9 cellular contexts compared by ENCODE assay signal in the genomic region with DNA sequence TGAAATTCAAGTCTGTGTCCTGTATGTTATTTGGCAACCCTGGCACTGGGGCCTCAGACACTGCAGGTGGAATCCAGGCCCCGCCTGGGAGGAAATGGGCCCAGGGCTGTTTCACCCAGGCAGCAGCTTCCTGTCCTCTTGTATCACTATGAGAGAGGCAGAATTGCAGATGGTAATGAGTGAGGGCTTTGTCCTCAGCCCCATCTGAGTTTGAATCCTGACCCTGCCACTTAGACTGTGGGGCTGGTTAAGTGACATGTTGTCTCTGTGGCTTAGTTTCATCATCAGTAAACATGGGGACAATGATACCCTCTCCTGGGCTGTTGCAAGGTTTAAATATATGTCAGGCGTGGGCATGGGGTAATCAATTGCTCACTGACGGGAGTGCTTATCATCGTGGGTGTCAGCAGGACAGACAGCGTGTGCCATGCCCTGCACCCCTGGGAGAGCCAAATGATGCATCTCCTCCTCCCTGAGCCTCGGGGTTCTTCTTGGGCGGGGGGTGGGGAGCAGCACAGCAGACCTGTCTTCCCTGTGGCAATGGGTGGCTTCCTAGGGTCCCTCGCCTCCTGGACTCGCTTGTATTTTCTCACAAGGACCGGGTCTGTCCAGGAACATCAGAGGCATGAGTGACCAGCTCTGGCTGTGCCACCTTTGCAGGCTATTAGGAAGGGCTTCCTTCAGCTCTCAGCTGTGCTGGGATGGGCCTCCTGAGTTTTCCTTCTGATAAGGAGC. TPM values are rescaled to one million over a fixed set of nuclear protein-coding genes. Genes with fewer than 3 reads are reported as not detected.
DNase-seq lines count a peak whose midpoint lies in the region; FAIRE-seq and TF ChIP-seq lines count a peak whose summit lies in the region.
"Had no signal": no experiment of that assay in that cellular context is flagged by ENCODE, and none has a peak within 500 bp of the region (broad histone marks: within the 10 kb centered on the region; RNA-seq: fewer than 3 reads in every experiment).

No MANE protein-coding gene starts in this region.

- intact Hi-C loops in kidney (cut with DNase I): no loop called here

- peak overlapping the region; percentile 61 to 70 for H3K4me3 ChIP-seq in kidney (ENCODE audit: low read length in 2 of 2)

- H3K4me1 ChIP-seq in kidney (ENCODE audit: control insufficient read depth in 1 of 2, insufficient read depth in 1 of 2, low read depth in 1 of 2, low read length in 2 of 2): peaks cover 35 to 51% of the 10 kb centered on the region in 2 donors

- peaks cover 0 to 9% of the 10 kb centered on the region in 2 donors for H3K36me3 ChIP-seq in kidney (ENCODE audit: control insufficient read depth in 1 of 2, insufficient read depth in 2 of 2, low read length in 2 of 2)

- peak overlapping the region in 1 of 2 donors; percentile 74 for H3K9ac ChIP-seq in kidney (ENCODE audit: low read length in 2 of 2)

- no peaks in the 10 kb centered on the region for H3K9me3 ChIP-seq in kidney (ENCODE audit: control insufficient read depth in 1 of 2, low read length in 2 of 2)

- no peak for FAIRE-seq in kidney (lab: Jason Lieb, UNC)
- FAIRE-seq in HTR-8/SVneo (lab: Jason Lieb, UNC): no peak
- FAIRE-seq: G401.6 had no signal

- TF ChIP-seq CTCF in kidney (IDR thresholded peaks at IDR 0.05; ENCODE audit: borderline replicate concordance, extremely low read depth, insufficient read depth): no peak

- H3K27ac ChIP-seq in kidney (ENCODE audit: low read depth in 2 of 2, low read length in 2 of 2): peak overlapping the region; percentile 64 to 73

- DNase-seq in COLO668 (lab: John Stamatoyannopoulos, UW; ENCODE audit: unreplicated experiment): peak; percentile 83
- DNase-seq in GM19240 (ENCODE audit: insufficient read length, low spot score): peak; percentile 31
- peak; percentile 27 for DNase-seq in SHP77 treated with DMSO at 0.1 percent for 48 hours (lab: John Stamatoyannopoulos, UW)
- DNase-seq in kidney: no peak
- no peak for DNase-seq in DMS79 (lab: John Stamatoyannopoulos, UW)
- DNase-seq in HTR-8/SVneo (ENCODE audit: insufficient read length, low spot score): no peak
- DNase-seq in activated gamma-delta T cell treated with Interleukin-2 at 50 U/mL for 16 hours: no peak
- no peak for DNase-seq in amygdala (lab: John Stamatoyannopoulos, UW)

RNA-seq across cellular contexts. Expression of a gene that starts 42.1 kb away (rescaled TPM):
- 91.9 TPM for total RNA-seq in kidney
- 40.8 TPM for polyA plus RNA-seq in kidney (ENCODE audit: insufficient read depth, low read depth, low replicate concordance)

Comparison
In these comparisons a context has a peak if more than half of its experiments do, and no peak if none do; other contexts are left out.
1. DNase-seq: peak in COLO668 (single experiment), GM19240 (single experiment) and SHP77 treated with DMSO at 0.1 percent for 48 hours (single experiment); none in kidney (single experiment), DMS79 (single experiment), HTR-8/SVneo (single experiment), activated gamma-delta T cell treated with Interleukin-2 at 50 U/mL for 16 hours (single experiment) and amygdala (0 of 56).